Comparison of ENCODE assay signal across 16 cellular contexts in genomic region chr6:117446851-117447250, GRCh38. TPM values are rescaled to one million over a fixed set of nuclear protein-coding genes. Genes with fewer than 3 reads are reported as not detected.
"Had no signal": no experiment of that assay in that cellular context is flagged by ENCODE, and none has a peak within 500 bp of the region (broad histone marks: within the 10 kb centered on the region; RNA-seq: fewer than 3 reads in every experiment).

No MANE protein-coding gene starts in this region.

- H3K9me3 ChIP-seq: gastroesophageal sphincter, right lobe of liver, uterus had no signal

- H3K9me3 Mint-ChIP-seq: activated T-cell treated with anti-CD3 and anti-CD28 coated beads, Interleukin-2, amount 50 U/mL, for 4 hours; naive B cell had no signal

- DNase-seq: activated effector memory CD4-positive, alpha-beta T cell treated with anti-CD3 and anti-CD28 coated beads, Interleukin-2, amount 50 U/mL, for 16 hours; activated T-cell treated with anti-CD3 and anti-CD28 coated beads, Interleukin-2, amount 50 U/mL, for 4 hours; kidney; midbrain; naive B cell; posterior cingulate gyrus; right lobe of liver; stimulated activated CD4-positive, alpha-beta T cell treated with anti-CD3 and anti-CD28 coated beads, Interleukin-12 subunit alpha, Interleukin-12 subunit beta, amount 100 ng/mL, for 4 hours; stimulated activated naive CD4-positive, alpha-beta T cell; uterus had no signal

- ATAC-seq: activated CD4-positive, CD25-positive, alpha-beta regulatory T cell treated with anti-CD3 and anti-CD28 coated beads, Interleukin-2, amount 50 U/mL, for 24 hours; activated T-cell treated with anti-CD3 and anti-CD28 coated beads, Interleukin-2, amount 50 U/mL, for 4 hours; gastroesophageal sphincter; right lobe of liver had no signal

- H3K4me3 ChIP-seq: cardiac muscle cell, gastroesophageal sphincter, right lobe of liver, uterus had no signal

- H3K27ac Mint-ChIP-seq: activated naive CD8-positive, alpha-beta T cell; naive B cell had no signal

- H3K36me3 ChIP-seq: cardiac muscle cell, gastroesophageal sphincter, right lobe of liver, uterus had no signal

- H3K27ac ChIP-seq: cardiac muscle cell, gastroesophageal sphincter, right lobe of liver, uterus had no signal

- H3K27me3 ChIP-seq: cardiac muscle cell, right lobe of liver, uterus had no signal

- H3K4me1 ChIP-seq: uterus had no signal

- H3K36me3 Mint-ChIP-seq: activated naive CD8-positive, alpha-beta T cell; naive B cell had no signal

- H3K4me3 Mint-ChIP-seq: activated naive CD8-positive, alpha-beta T cell; activated T-cell treated with anti-CD3 and anti-CD28 coated beads, Interleukin-2, amount 50 U/mL, for 4 hours; naive B cell had no signal

- H3K4me1 Mint-ChIP-seq: naive B cell had no signal

RNA-seq across cellular contexts. Expression of gene ROS1, which starts 21.1 kb away (rescaled TPM):
- total RNA-seq: cardiac muscle cell; endothelial cell of umbilical vein; T-helper 2 cell treated with Interferon-gamma antibody and Interleukin-4, amounts not matched to agents 100 ng/mL and 5 ng/mL, for 36 hours had no signal
- polyA plus RNA-seq: cardiac muscle cell, endothelial cell of umbilical vein had no signal
